ENCODE assay signal across 1 cellular context in genomic region chr11:22234743-22235142, GRCh38.
A peak's percentile ranks its signal among the peaks of the same experiment; 100 is the strongest.
TF ChIP-seq lines count a peak whose summit lies in the region.

No MANE protein-coding gene starts in this region.

TF ChIP-seq in H1, 55 proteins besides CTCF, POLR2A, EP300 and RAD21:
- TF ChIP-seq JUND (IDR thresholded peaks at IDR 0.05; ENCODE audit: low read length) (no peak), POU5F1 (IDR thresholded peaks at IDR 0.05; ENCODE audit: low read depth, low read length) (0 out of 2 replicates have a peak, but pooled peaks have one; percentile 53), HDAC2 (IDR thresholded peaks at IDR 0.05; ENCODE audit: borderline replicate concordance in 1 of 2, low read depth in 2 of 2, low read length in 2 of 2) (peak in 1 of 2 experiments; percentile 52; a peak in 1 of 4 replicates), BCL11A (IDR thresholded peaks at IDR 0.05; ENCODE audit: low read depth in 2 of 2, low read length in 2 of 2) (peak in 1 of 2 experiments; percentile 3), GTF2F1 (IDR thresholded peaks at IDR 0.05; ENCODE audit: borderline replicate concordance, low read depth, low read length) (no peak), CHD7 (IDR thresholded peaks at IDR 0.05; ENCODE audit: insufficient replicate concordance, low read length) (peak; percentile 85), NANOG (IDR thresholded peaks at IDR 0.05; ENCODE audit: insufficient read depth, low read depth, low read length, poor library complexity, severe bottlenecking) (peak; percentile 80), SP1 (IDR thresholded peaks at IDR 0.05; ENCODE audit: low read depth, low read length) (peak; percentile 53; the same call in 1 of the 2 replicates), SP4 (IDR thresholded peaks at IDR 0.05; ENCODE audit: low read length) (no peak), PHF8 (conservative IDR thresholded peaks at IDR 0.05; ENCODE audit: low read depth, low read length) (no peak), E2F6 (IDR thresholded peaks at IDR 0.05) (no peak)
TF ChIP-seq in H1: peak in this region for 6.
